Comparison of ENCODE assay signal across 7 cellular contexts in genomic region chr7:25851332-25852248, GRCh38.
DNase-seq lines count a peak whose midpoint lies in the region; ATAC-seq and TF ChIP-seq lines count a peak whose summit lies in the region.

No MANE protein-coding gene starts in this region.

- ATAC-seq in HG02870 (IDR thresholded peaks at IDR 0.05; ENCODE audit: unreplicated experiment): peak; percentile 65

- peaks cover 0 to 54% (median 48%) of the 10 kb centered on the region in 45 donors for H3K27me3 ChIP-seq in dorsolateral prefrontal cortex
- H3K27me3 ChIP-seq in liver (ENCODE audit: control insufficient read depth in 4 of 4, insufficient read depth in 4 of 4, low read length in 3 of 4): peaks cover 6 to 34% (median 20%) of the 10 kb centered on the region in 4 donors

- H3K36me3 ChIP-seq in liver (ENCODE audit: control insufficient read depth in 4 of 4, insufficient read depth in 3 of 4, low read depth in 1 of 4, low read length in 3 of 4): no peaks in the 10 kb centered on the region

- TF ChIP-seq CTCF in GM10266 (IDR thresholded peaks at IDR 0.05; ENCODE audit: control insufficient read depth, insufficient read depth, low read depth, missing control alignments) (peak; percentile 76), dorsolateral prefrontal cortex (IDR thresholded peaks at IDR 0.05 in 54 of 56, conservative IDR thresholded peaks at IDR 0.05 in 2 of 56; ENCODE audit: low read depth in 1 of 56, partially characterized antibody in 56 of 56) (peak; percentile 70 to 97 (median 91)), liver (IDR thresholded peaks at IDR 0.05; ENCODE audit: low read depth, low read length, missing input control) (peak; percentile 81)

- peaks cover 0 to 6% (median 1%) of the 10 kb centered on the region in 4 donors for H3K4me1 ChIP-seq in liver (ENCODE audit: control insufficient read depth in 4 of 4, insufficient read depth in 4 of 4, low read length in 3 of 4)

- intact Hi-C loops in dorsolateral prefrontal cortex (cut with DNase I): loop anchor here (1.0 to 10.0 kb wide), 8 partner anchors 129 to 1313 kb away; partner anchors contain the start of genes HOXA9 (in 1 of the 2) and SKAP2 (in 1 of the 2)

- WGBS in liver: 38% methylated on average over 34 of the region's 34 CpGs

- H3K4me3 ChIP-seq in dorsolateral prefrontal cortex (peak overlapping the region in 26 of 59 donors; percentile 4 to 50 (median 25)), liver (ENCODE audit: low read depth in 1 of 3, low read length in 3 of 3) (no peak overlapping the region)

- H3K9ac ChIP-seq in liver (ENCODE audit: low read depth in 1 of 2, low read length in 2 of 2): no peak overlapping the region

- peak overlapping the region in 1 of 59 donors; percentile 13 for H3K27ac ChIP-seq in dorsolateral prefrontal cortex
- no peak overlapping the region for H3K27ac ChIP-seq in liver (ENCODE audit: low read depth in 1 of 2, low read length in 2 of 2)

- peak; percentile 91 to 95 for TF ChIP-seq RAD21 in liver (IDR thresholded peaks at IDR 0.05)

- peak; percentile 75 for DNase-seq in GM10266 (ENCODE audit: extremely low spot score)
- peak; percentile 68 for DNase-seq in NCI-H2227 treated with DMSO at 0.1 percent for 48 hours (lab: John Stamatoyannopoulos, UW)
- peak; percentile 60 for DNase-seq in activated CD4-positive, CD25-positive, alpha-beta regulatory T cell treated with anti-CD3 and anti-CD28 coated beads, Interleukin-2, amount 50 U/mL, for 72 hours
- peak; percentile 62 to 85 (median 80) for DNase-seq in dorsolateral prefrontal cortex
- peak; percentile 54 for DNase-seq in stimulated activated CD4-positive, alpha-beta T cell treated with anti-CD3 and anti-CD28 coated beads, Interleukin-4, amount 100 ng/mL, for 24 hours

- H3K9me3 ChIP-seq in liver (ENCODE audit: control insufficient read depth in 4 of 4, low read length in 3 of 4): peaks cover 0 to 5% (median 1%) of the 10 kb centered on the region in 4 donors

TF ChIP-seq in liver, 16 proteins besides CTCF, POLR2A, EP300 and RAD21:
- TF ChIP-seq HNF4A (conservative IDR thresholded peaks at IDR 0.05) (no peak), JUND (IDR thresholded peaks at IDR 0.05) (no peak), HNF4G (IDR thresholded peaks at IDR 0.05) (no peak), SP1 (IDR thresholded peaks at IDR 0.05) (no peak)
